ENCODE assay signal across 15 cellular contexts in the genomic region with DNA sequence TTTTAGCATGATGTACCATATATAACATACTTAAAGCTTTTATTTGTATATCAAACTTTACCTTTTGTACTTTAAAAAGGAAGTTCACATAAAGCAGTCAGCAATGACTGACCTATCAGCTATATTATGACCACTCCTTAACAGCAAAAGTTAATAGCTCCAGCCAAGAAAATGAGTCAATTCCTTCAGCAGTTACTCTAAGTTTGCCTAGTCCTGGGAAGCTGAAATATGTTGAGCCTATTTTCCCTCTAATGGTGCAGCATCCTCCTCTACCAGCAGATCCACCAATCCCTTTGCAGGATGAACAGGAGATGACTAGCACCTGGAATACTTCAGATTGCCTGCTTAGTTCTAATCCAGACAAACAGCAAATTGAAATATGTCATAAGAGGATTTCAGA.
A peak's percentile ranks its signal among the peaks of the same experiment; 100 is the strongest.
DNase-seq lines count a peak whose midpoint lies in the region; ATAC-seq lines count a peak whose summit lies in the region.
"Had no signal": no experiment of that assay in that cellular context is flagged by ENCODE, and none has a peak within 500 bp of the region (broad histone marks: within the 10 kb centered on the region; RNA-seq: fewer than 3 reads in every experiment).

No MANE protein-coding gene starts in this region.

- H3K9me2 ChIP-seq in GM23248 (ENCODE audit: insufficient read depth), result no peaks in the 10 kb centered on the region

- H3K4me3 ChIP-seq in GM23248, result no peak overlapping the region

- H3K4me3 Mint-ChIP-seq in activated T-helper 17 cell treated with anti-CD3 and anti-CD28 coated beads, Interleukin-2, amount 50 U/mL, for 72 hours, result no peak overlapping the region
- H3K4me3 Mint-ChIP-seq: activated T-cell treated with anti-CD3 and anti-CD28 coated beads, Interleukin-2, amount 50 U/mL, for 4 hours had no signal

- no peaks in the 10 kb centered on the region for H3K27me3 Mint-ChIP-seq in activated T-helper 17 cell treated with anti-CD3 and anti-CD28 coated beads, Interleukin-2, amount 50 U/mL, for 72 hours

- peak; percentile 32 for DNase-seq in AG08395 (ENCODE audit: low spot score)
- peak; percentile 89 for DNase-seq in GM23248
- peak; percentile 27 for DNase-seq in astrocyte of the hippocampus (ENCODE audit: low read depth, low spot score)
- peak; percentile 18 for DNase-seq in glomerular visceral epithelial cell (ENCODE audit: extremely low spot score)
- DNase-seq in activated gamma-delta T cell treated with Interleukin-2 at 50 U/mL for 16 hours, result no peak
- no peak for DNase-seq in DMS53 treated with DMSO at 0.1 percent for 48 hours (lab: John Stamatoyannopoulos, UW; ENCODE audit: unreplicated experiment)
- DNase-seq: activated CD4-positive, alpha-beta T cell treated with anti-CD3 and anti-CD28 coated beads, Interleukin-2, amount 50 U/mL, for 1 hour; activated T-cell treated with anti-CD3 and anti-CD28 coated beads, Interleukin-2, amount 50 U/mL, for 4 hours; hippocampal formation; Karpas-422; left colon; stimulated activated naive CD8-positive, alpha-beta T cell treated with anti-CD3 and anti-CD28 coated beads, Interleukin-15, Interleukin-2, amounts not matched to agents 100 U/mL and 50 U/mL, for 24 hours had no signal

- no peaks in the 10 kb centered on the region for H3K9me3 Mint-ChIP-seq in activated T-helper 17 cell treated with anti-CD3 and anti-CD28 coated beads, Interleukin-2, amount 50 U/mL, for 72 hours
- H3K9me3 Mint-ChIP-seq: activated T-cell treated with anti-CD3 and anti-CD28 coated beads, Interleukin-2, amount 50 U/mL, for 4 hours had no signal

- H3K27me3 ChIP-seq in GM23248 (replicated peaks; ENCODE audit: insufficient read depth), result no peaks in the 10 kb centered on the region

- no peaks in the 10 kb centered on the region for H4K20me1 ChIP-seq in GM23248 (ENCODE audit: insufficient read depth)

- H3K36me3 ChIP-seq in GM23248 (ENCODE audit: low read depth), result peaks cover 51% of the 10 kb centered on the region

- peak overlapping the region; percentile 29 for H3K27ac ChIP-seq in GM23248
- H3K27ac ChIP-seq: parathyroid adenoma had no signal

- H3K36me3 Mint-ChIP-seq in activated T-helper 17 cell treated with anti-CD3 and anti-CD28 coated beads, Interleukin-2, amount 50 U/mL, for 72 hours (ENCODE audit: low read depth), result peaks cover 90% of the 10 kb centered on the region

- H3F3A ChIP-seq in GM23248 (ENCODE audit: insufficient read depth), result peaks cover 27% of the 10 kb centered on the region

- peaks cover 11% of the 10 kb centered on the region for H3K4me1 ChIP-seq in GM23248 (ENCODE audit: insufficient read depth)
- H3K4me1 ChIP-seq: parathyroid adenoma had no signal

- no peak overlapping the region for H3K27ac Mint-ChIP-seq in activated T-helper 17 cell treated with anti-CD3 and anti-CD28 coated beads, Interleukin-2, amount 50 U/mL, for 72 hours

- no peak for ATAC-seq in activated T-helper 17 cell treated with anti-CD3 and anti-CD28 coated beads, Interleukin-2, amount 50 U/mL, for 72 hours (replicated peaks)
- ATAC-seq in GM21526 (IDR thresholded peaks at IDR 0.05; ENCODE audit: low FRiP score, unreplicated experiment), result no peak
- ATAC-seq: activated T-cell treated with anti-CD3 and anti-CD28 coated beads, Interleukin-2, amount 50 U/mL, for 4 hours; left colon; stimulated activated naive CD8-positive, alpha-beta T cell treated with anti-CD3 and anti-CD28 coated beads, Interleukin-15, Interleukin-2, amounts not matched to agents 100 U/mL and 50 U/mL, for 24 hours had no signal

- no peaks in the 10 kb centered on the region for H3K4me1 Mint-ChIP-seq in activated T-helper 17 cell treated with anti-CD3 and anti-CD28 coated beads, Interleukin-2, amount 50 U/mL, for 72 hours

- no peak overlapping the region for H2AFZ ChIP-seq in GM23248
- H2AFZ ChIP-seq: parathyroid adenoma had no signal

- in situ Hi-C loops in GM23248 (cut with MboI), result no loop called here

- H3K4me2 ChIP-seq in GM23248 (ENCODE audit: unreplicated experiment), result peak overlapping the region; percentile 21

- no peaks in the 10 kb centered on the region for H3K9me3 ChIP-seq in GM23248 (ENCODE audit: low read depth)

- H3K79me2 ChIP-seq in GM23248 (ENCODE audit: insufficient read depth), result 0 out of 2 replicates have a peak, but pooled peaks cover 4% of the 10 kb centered on the region
- H3K79me2 ChIP-seq: parathyroid adenoma had no signal

- peak overlapping the region; percentile 1; the same call in 1 of the 2 replicates for H3K9ac ChIP-seq in GM23248
- H3K9ac ChIP-seq: parathyroid adenoma had no signal

Comparison
In these comparisons a context has a peak if more than half of its experiments do, and no peak if none do; other contexts are left out.
1. DNase-seq: peak in AG08395 (single experiment), GM23248 (single experiment), astrocyte of the hippocampus (single experiment) and glomerular visceral epithelial cell (single experiment); none in activated gamma-delta T cell treated with Interleukin-2 at 50 U/mL for 16 hours (single experiment) and DMS53 treated with DMSO at 0.1 percent for 48 hours (single experiment).